14 cellular contexts compared by ENCODE assay signal in the genomic region with DNA sequence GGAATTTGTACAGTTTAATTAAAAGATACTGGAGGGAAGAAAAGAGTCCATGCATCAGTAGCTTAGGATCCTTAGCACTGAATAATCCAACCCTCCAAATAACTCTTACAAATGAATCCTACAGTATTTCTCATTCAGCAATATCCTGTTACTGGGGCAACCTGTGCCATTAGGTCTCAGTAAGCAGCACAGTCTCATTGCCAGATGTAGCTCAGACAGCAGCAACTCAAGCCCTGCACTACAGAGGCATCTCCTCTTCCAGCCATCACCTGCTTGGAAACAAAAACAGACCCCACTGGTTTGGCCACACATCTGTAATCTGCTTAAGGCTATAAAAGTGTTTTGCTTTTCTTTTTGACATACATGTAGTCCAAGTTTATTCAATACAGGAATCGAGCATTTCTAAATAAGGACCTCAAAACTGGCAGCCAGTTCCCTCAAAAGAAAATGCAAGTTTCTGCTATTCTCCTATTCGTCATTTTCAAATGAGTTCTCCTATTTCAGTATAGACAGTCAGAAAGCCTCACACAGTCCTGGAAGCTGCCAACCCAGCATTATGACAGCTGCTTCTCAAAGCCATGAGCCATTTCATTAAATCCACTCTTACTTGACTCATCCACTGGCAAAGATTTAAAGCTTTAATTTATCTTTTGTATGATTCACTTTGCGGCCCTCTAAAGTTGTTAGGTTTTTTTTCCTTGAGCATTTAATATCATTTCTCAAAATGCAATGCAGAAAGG.
DNase-seq lines count a peak whose midpoint lies in the region; ATAC-seq and TF ChIP-seq lines count a peak whose summit lies in the region.
"Had no signal": no experiment of that assay in that cellular context is flagged by ENCODE, and none has a peak within 500 bp of the region (broad histone marks: within the 10 kb centered on the region; RNA-seq: fewer than 3 reads in every experiment).

No MANE protein-coding gene starts in this region.

- DNase-seq in AG09309 (ENCODE audit: low read depth) = peak; percentile 28
- peak; percentile 94 for DNase-seq in LHCN-M2 (ENCODE audit: low read depth)
- DNase-seq in astrocyte of the spinal cord (ENCODE audit: low read depth, low spot score) = peak; percentile 46
- DNase-seq in kidney tubule cell (ENCODE audit: low spot score) = peak; percentile 36
- DNase-seq in H4 (ENCODE audit: low spot score) = no peak
- no peak for DNase-seq in NK-92 treated with Interleukin-12 subunit alpha and Interleukin-12 subunit beta, amount 100 ng/mL, for 24 hours (lab: John Stamatoyannopoulos, UW)
- no peak for DNase-seq in stimulated activated naive CD4-positive, alpha-beta T cell treated with Interleukin-2 at 50 U/mL for 16 hours (lab: John Stamatoyannopoulos, UW)
- DNase-seq: CD4-positive, CD25-positive, alpha-beta regulatory T cell; colonic mucosa; NCI-H1930 had no signal

- no peak for ATAC-seq in HG03460 (IDR thresholded peaks at IDR 0.05; ENCODE audit: unreplicated experiment)
- ATAC-seq: Right ventricle myocardium inferior; stimulated activated effector memory CD8-positive, alpha-beta T cell treated with anti-CD3 and anti-CD28 coated beads, Interleukin-12 subunit alpha, Interleukin-12 subunit beta, amount 100 ng/mL, for 72 hours had no signal

- TF ChIP-seq CTCF in AG09309 (IDR thresholded peaks at IDR 0.05; ENCODE audit: control insufficient read depth, insufficient read depth, low read depth, low read length, missing control alignments) = no peak
- no peak for TF ChIP-seq CTCF in astrocyte of the spinal cord (IDR thresholded peaks at IDR 0.05; ENCODE audit: low read depth, low read length)

- H3K4me3 ChIP-seq in AG09309 (ENCODE audit: control insufficient read depth, low read depth, low read length) (no peak overlapping the region), astrocyte of the spinal cord (ENCODE audit: low read depth, low read length) (no peak overlapping the region)
- H3K4me3 ChIP-seq: colonic mucosa, hepatocyte had no signal

- in situ Hi-C loops in astrocyte of the spinal cord (cut with HindIII; ENCODE audit: low sequenced_read_pairs) = no loop called here

Comparison
In these comparisons a context has a peak if more than half of its experiments do, and no peak if none do; other contexts are left out.
1. DNase-seq: peak in AG09309 (single experiment), LHCN-M2 (single experiment), astrocyte of the spinal cord (single experiment) and kidney tubule cell (single experiment); none in H4 (single experiment), NK-92 treated with Interleukin-12 subunit alpha and Interleukin-12 subunit beta, amount 100 ng/mL, for 24 hours (single experiment) and stimulated activated naive CD4-positive, alpha-beta T cell treated with Interleukin-2 at 50 U/mL for 16 hours (single experiment).